In the genomic region with DNA sequence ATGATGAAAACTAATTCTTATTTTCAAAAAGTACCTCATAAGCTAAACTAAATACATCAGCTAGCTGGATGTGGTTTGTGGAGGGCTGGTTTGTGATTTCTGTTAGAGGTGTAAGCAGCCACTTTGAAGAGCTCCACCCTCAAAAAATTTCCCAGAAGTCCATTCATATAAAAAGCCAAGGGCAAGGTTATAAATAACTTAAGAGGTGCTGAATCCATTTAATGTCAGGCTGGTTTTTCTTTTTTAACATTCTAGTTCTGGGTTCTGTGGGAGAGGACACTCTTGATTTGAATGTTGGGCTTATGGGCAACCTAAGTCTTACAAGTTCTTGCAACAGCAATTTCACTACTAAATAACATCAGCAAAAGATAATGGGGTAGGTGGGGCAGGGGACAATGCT, we compare ENCODE assay signal across 11 cellular contexts. TPM values are rescaled to one million over a fixed set of nuclear protein-coding genes. Genes with fewer than 3 reads are reported as not detected.
DNase-seq lines count a peak whose midpoint lies in the region; ATAC-seq, FAIRE-seq and TF ChIP-seq lines count a peak whose summit lies in the region.
"Had no signal": no experiment of that assay in that cellular context is flagged by ENCODE, and none has a peak within 500 bp of the region (broad histone marks: within the 10 kb centered on the region; RNA-seq: fewer than 3 reads in every experiment).

No MANE protein-coding gene starts in this region.

- H2BK5ac ChIP-seq in mesenchymal stem cell (ENCODE audit: low read depth, low read length, poor library complexity, severe bottlenecking): no peak overlapping the region

- ATAC-seq in HG02763 (IDR thresholded peaks at IDR 0.05; ENCODE audit: unreplicated experiment) (no peak), pancreas (no peak)
- ATAC-seq: left lobe of liver had no signal

- H3K79me1 ChIP-seq in mesenchymal stem cell (replicated peaks; ENCODE audit: low read length, poor library complexity, severe bottlenecking): peaks cover 2% of the 10 kb centered on the region

- FAIRE-seq in pancreas (lab: Jason Lieb, UNC): no peak

- no peak overlapping the region for H3K4ac ChIP-seq in mesenchymal stem cell (ENCODE audit: low read depth in 1 of 2, low read length in 2 of 2)

- no peak overlapping the region for H2AK5ac ChIP-seq in mesenchymal stem cell (ENCODE audit: low read length, severe bottlenecking)

- no peak overlapping the region for H3K23ac ChIP-seq in mesenchymal stem cell (ENCODE audit: low read length in 2 of 2)

- no peak overlapping the region for H4K91ac ChIP-seq in mesenchymal stem cell (ENCODE audit: low read length)

- H4K8ac ChIP-seq in mesenchymal stem cell (ENCODE audit: low read length): no peak overlapping the region

- peaks cover 59% of the 10 kb centered on the region for H3K4me1 ChIP-seq in CD4-positive, alpha-beta memory T cell (ENCODE audit: insufficient read depth, low read length)
- H3K4me1 ChIP-seq in DOHH2 (ENCODE audit: control insufficient read depth, low read length) (peaks cover 57% of the 10 kb centered on the region), mesenchymal stem cell (ENCODE audit: control insufficient read depth, insufficient read depth, low read depth, low read length) (peaks cover 6% of the 10 kb centered on the region), pancreas (peaks cover 1 to 30% (median 5%) of the 10 kb centered on the region in 3 donors)

- H3K27ac ChIP-seq in CD4-positive, alpha-beta memory T cell (ENCODE audit: low read depth, low read length): peak overlapping the region; percentile 53
- no peak overlapping the region for H3K27ac ChIP-seq in DOHH2 (ENCODE audit: low read depth, low read length)
- H3K27ac ChIP-seq in mesenchymal stem cell (ENCODE audit: low read length, poor library complexity, severe bottlenecking): no peak overlapping the region
- no peak overlapping the region for H3K27ac ChIP-seq in pancreas
- H3K27ac ChIP-seq: SK-N-MC had no signal

- H3K36me3 ChIP-seq in CD4-positive, alpha-beta memory T cell (ENCODE audit: insufficient read depth, low read length): no peaks in the 10 kb centered on the region
- H3K36me3 ChIP-seq in DOHH2 (ENCODE audit: control insufficient read depth, low read length): no peaks in the 10 kb centered on the region
- H3K36me3 ChIP-seq in mesenchymal stem cell (ENCODE audit: control insufficient read depth in 1 of 2, insufficient read depth in 2 of 2, low read depth in 1 of 2, low read length in 2 of 2): no peaks in the 10 kb centered on the region
- H3K36me3 ChIP-seq in pancreas: no peaks in the 10 kb centered on the region

- H2AFZ ChIP-seq in mesenchymal stem cell (ENCODE audit: low read depth, low read length): no peak overlapping the region

- peak overlapping the region; percentile 15 for H3K9ac ChIP-seq in mesenchymal stem cell (ENCODE audit: low read length)

- no peaks in the 10 kb centered on the region for H3K36me3 Mint-ChIP-seq in CD4-positive, alpha-beta memory T cell
- H3K36me3 Mint-ChIP-seq in activated CD4-positive, alpha-beta memory T cell treated with anti-CD3 and anti-CD28 coated beads for 36 hours: no peaks in the 10 kb centered on the region

- DNase-seq in CD4-positive, alpha-beta memory T cell: peak; percentile 69 to 75 (median 71)
- DNase-seq in activated CD4-positive, alpha-beta memory T cell treated with anti-CD3 and anti-CD28 coated beads for 36 hours: peak; percentile 53
- DNase-seq in mesenchymal stem cell: no peak
- DNase-seq in DMS53 treated with DMSO at 0.1 percent for 48 hours (lab: John Stamatoyannopoulos, UW; ENCODE audit: unreplicated experiment): no peak
- no peak for DNase-seq in pancreas
- DNase-seq: NCI-H524 treated with DMSO at 0.1 percent for 48 hours, trophoblast cell had no signal

- no peak overlapping the region for H3K4me3 ChIP-seq in CD4-positive, alpha-beta memory T cell (ENCODE audit: low read length in 2 of 2)
- no peak overlapping the region for H3K4me3 ChIP-seq in DOHH2 (ENCODE audit: low read length)
- H3K4me3 ChIP-seq in mesenchymal stem cell (ENCODE audit: insufficient read depth in 1 of 2, low read depth in 1 of 2, low read length in 2 of 2): no peak overlapping the region
- H3K4me3 ChIP-seq in pancreas: no peak overlapping the region
- H3K4me3 ChIP-seq: SK-N-MC had no signal

- CTCF ChIA-PET in CD4-positive, alpha-beta memory T cell (lab: Charles Lee; ENCODE audit: partially characterized antibody): interaction anchor here (0.7 to 9.3 kb wide), 10 partner anchors 15 to 501 kb away, joined by 3 to 142 read pairs (median 3); no protein-coding TSS in a partner anchor
- CTCF ChIA-PET in activated CD4-positive, alpha-beta memory T cell treated with anti-CD3 and anti-CD28 coated beads for 36 hours (lab: Charles Lee): interaction anchor here (0.8 to 5.9 kb wide), 11 partner anchors 10 to 404 kb away, joined by 3 to 38 read pairs (median 4); no protein-coding TSS in a partner anchor

- no peak overlapping the region for H2BK12ac ChIP-seq in mesenchymal stem cell (ENCODE audit: low read length in 2 of 2)

- no peak overlapping the region for H3K18ac ChIP-seq in mesenchymal stem cell (ENCODE audit: low read depth in 1 of 2, low read length in 2 of 2)

- H3F3A ChIP-seq in DOHH2 (ENCODE audit: control insufficient read depth, insufficient read depth): peaks cover 4% of the 10 kb centered on the region; the same call in 1 of the 2 replicates

- no peaks in the 10 kb centered on the region for H4K20me1 ChIP-seq in DOHH2 (ENCODE audit: control insufficient read depth, insufficient read depth, low read depth, low read length)

- H3K79me2 ChIP-seq in DOHH2 (ENCODE audit: control insufficient read depth, low read length): no peaks in the 10 kb centered on the region

- H3K9me3 ChIP-seq in CD4-positive, alpha-beta memory T cell (ENCODE audit: control insufficient read depth in 1 of 2, low read length in 2 of 2): no peaks in the 10 kb centered on the region
- H3K9me3 ChIP-seq in DOHH2 (ENCODE audit: control insufficient read depth, insufficient read depth, low read length): no peaks in the 10 kb centered on the region
- no peaks in the 10 kb centered on the region for H3K9me3 ChIP-seq in mesenchymal stem cell (ENCODE audit: control insufficient read depth, low read length)
- H3K9me3 ChIP-seq in pancreas: no peaks in the 10 kb centered on the region

- no peak overlapping the region for H2BK120ac ChIP-seq in mesenchymal stem cell (ENCODE audit: low read depth, low read length)

- POLR2A ChIA-PET in CD4-positive, alpha-beta memory T cell (lab: Charles Lee; ENCODE audit: partially characterized antibody): interaction anchor here (0.7 to 8.9 kb wide), 11 partner anchors 21 to 288 kb away, joined by 3 to 107 read pairs (median 5); partner anchors contain the start of genes AMZ2, ARSG and SLC16A6
- POLR2A ChIA-PET in activated CD4-positive, alpha-beta memory T cell treated with anti-CD3 and anti-CD28 coated beads for 36 hours (lab: Charles Lee): interaction anchor here (0.9 to 6.3 kb wide), 7 partner anchors 23 to 464 kb away, joined by 3 to 64 read pairs (median 3); partner anchors contain the start of genes AMZ2 and C17orf58

- H3K4me1 Mint-ChIP-seq in CD4-positive, alpha-beta memory T cell: peaks cover 40 to 67% (median 53%) of the 10 kb centered on the region in 4 donors
- H3K4me1 Mint-ChIP-seq in activated CD4-positive, alpha-beta memory T cell treated with anti-CD3 and anti-CD28 coated beads for 36 hours (ENCODE audit: low read depth): peaks cover 63% of the 10 kb centered on the region

- intact Hi-C loops in CD4-positive, alpha-beta memory T cell (cut with micrococcal nuclease): loop anchor here (10.0 kb wide), 3 partner anchors 46 to 746 kb away; partner anchors contain the start of gene NOL11
- intact Hi-C loops in activated CD4-positive, alpha-beta memory T cell treated with anti-CD3 and anti-CD28 coated beads for 36 hours (cut with micrococcal nuclease): loop anchor here (1.0 to 10.0 kb wide), 8 partner anchors 104 to 656 kb away; partner anchors contain the start of gene AMZ2
- intact Hi-C loops in pancreas (cut with DNase I): loop anchor here in 2 of 3 donors (10.0 kb wide), 2 partner anchors 196 to 286 kb away; no protein-coding TSS in a partner anchor

- H3K27ac Mint-ChIP-seq in CD4-positive, alpha-beta memory T cell: peak overlapping the region; percentile 31 to 94 (median 91)
- H3K27ac Mint-ChIP-seq in activated CD4-positive, alpha-beta memory T cell treated with anti-CD3 and anti-CD28 coated beads for 36 hours: peak overlapping the region; percentile 92

- H3K27me3 ChIP-seq in CD4-positive, alpha-beta memory T cell (ENCODE audit: insufficient read depth, low read length): no peaks in the 10 kb centered on the region
- 0 out of 2 replicates have a peak, but pooled peaks cover 5% of the 10 kb centered on the region for H3K27me3 ChIP-seq in DOHH2 (ENCODE audit: control insufficient read depth, low read length)
- H3K27me3 ChIP-seq in mesenchymal stem cell (ENCODE audit: control insufficient read depth in 1 of 2, insufficient read depth in 1 of 2, low read length in 2 of 2): no peaks in the 10 kb centered on the region
- no peaks in the 10 kb centered on the region for H3K27me3 ChIP-seq in pancreas

- no peak overlapping the region for H2BK15ac ChIP-seq in mesenchymal stem cell (ENCODE audit: low read depth, poor library complexity, severe bottlenecking)

- peak overlapping the region in 7 of 8 donors; percentile 1 to 66 (median 47) for H3K4me3 Mint-ChIP-seq in CD4-positive, alpha-beta memory T cell
- H3K4me3 Mint-ChIP-seq in activated CD4-positive, alpha-beta memory T cell treated with anti-CD3 and anti-CD28 coated beads for 36 hours: peak overlapping the region; percentile 34

- no peak overlapping the region for H3K14ac ChIP-seq in mesenchymal stem cell (ENCODE audit: low read length in 2 of 2)

- H3K9me2 ChIP-seq in DOHH2 (replicated peaks; ENCODE audit: control insufficient read depth, low read length): no peaks in the 10 kb centered on the region

- TF ChIP-seq CTCF in DOHH2 (IDR thresholded peaks at IDR 0.05; ENCODE audit: low read depth, low read length, poor library complexity, severe bottlenecking): no peak
- TF ChIP-seq CTCF in pancreas (IDR thresholded peaks at IDR 0.05): no peak

- no peaks in the 10 kb centered on the region for H3K9me3 Mint-ChIP-seq in CD4-positive, alpha-beta memory T cell
- H3K9me3 Mint-ChIP-seq in activated CD4-positive, alpha-beta memory T cell treated with anti-CD3 and anti-CD28 coated beads for 36 hours: no peaks in the 10 kb centered on the region

- H3K27me3 Mint-ChIP-seq in CD4-positive, alpha-beta memory T cell: no peaks in the 10 kb centered on the region
- no peaks in the 10 kb centered on the region for H3K27me3 Mint-ChIP-seq in activated CD4-positive, alpha-beta memory T cell treated with anti-CD3 and anti-CD28 coated beads for 36 hours

- H3K4me2 ChIP-seq in DOHH2 (ENCODE audit: low read length): 0 out of 2 replicates have a peak overlapping the region, but pooled peaks have one; percentile 13
- no peak overlapping the region for H3K4me2 ChIP-seq in mesenchymal stem cell (ENCODE audit: low read length, poor library complexity, severe bottlenecking)

RNA-seq across cellular contexts. Expression of gene WIPI1, which starts 3.4 kb away (rescaled TPM):
- total RNA-seq in CD4-positive, alpha-beta memory T cell: 10 to 100 TPM; 11.9 to 12.3 TPM
- 1 to 10 TPM; 4.4 to 7.9 TPM for polyA plus RNA-seq in CD4-positive, alpha-beta memory T cell
- 10 to 100 TPM; 27.3 to 27.5 TPM for total RNA-seq in activated CD4-positive, alpha-beta memory T cell treated with anti-CD3 and anti-CD28 coated beads for 36 hours
- 197 TPM for polyA plus RNA-seq in mesenchymal stem cell (2013, experiment 1 of 2)
- 194 TPM for polyA plus RNA-seq in mesenchymal stem cell (2013, experiment 2 of 2)
- 10 to 100 TPM; 23.3 to 32.2 (median 27.1) TPM for total RNA-seq in pancreas
- 10 to 100 TPM; 14.0 to 15.7 TPM for polyA plus RNA-seq in pancreas

RNA-seq across cellular contexts. Expression of gene PRKAR1A, which starts 51.5 kb away (rescaled TPM):
- 100 to 1,000 TPM; 182 to 183 TPM for total RNA-seq in CD4-positive, alpha-beta memory T cell
- polyA plus RNA-seq in CD4-positive, alpha-beta memory T cell: 100 to 1,000 TPM; 193 to 220 TPM
- 100 to 1,000 TPM; 221 to 229 TPM for total RNA-seq in activated CD4-positive, alpha-beta memory T cell treated with anti-CD3 and anti-CD28 coated beads for 36 hours
- polyA plus RNA-seq in mesenchymal stem cell (2013, experiment 1 of 2): 168 TPM
- 173 TPM for polyA plus RNA-seq in mesenchymal stem cell (2013, experiment 2 of 2)
- total RNA-seq in pancreas: 100 to 1,000 TPM in 2 of 6 donors, 10 to 100 TPM in 4; 63.5 to 137 (median 82.6) TPM
- polyA plus RNA-seq in pancreas: 10 to 100 TPM; 22.6 to 72.9 TPM

Comparison
In these comparisons a context has a peak if more than half of its experiments do, and no peak if none do; other contexts are left out.
1. DNase-seq: peak in CD4-positive, alpha-beta memory T cell (5 of 5) and activated CD4-positive, alpha-beta memory T cell treated with anti-CD3 and anti-CD28 coated beads for 36 hours (single experiment); none in mesenchymal stem cell (single experiment), DMS53 treated with DMSO at 0.1 percent for 48 hours (single experiment) and pancreas (0 of 6).